ENCODE assay signal across 33 cellular contexts in genomic region chr17:81638683-81639082, GRCh38. TPM values are rescaled to one million over a fixed set of nuclear protein-coding genes. Genes with fewer than 3 reads are reported as not detected.
DNase-seq lines count a peak whose midpoint lies in the region; ATAC-seq and TF ChIP-seq lines count a peak whose summit lies in the region.
"Had no signal": no experiment of that assay in that cellular context is flagged by ENCODE, and none has a peak within 500 bp of the region (broad histone marks: within the 10 kb centered on the region; RNA-seq: fewer than 3 reads in every experiment).

No MANE protein-coding gene starts in this region.

- peaks cover 7% of the 10 kb centered on the region; the same call in 1 of the 2 replicates for H4K20me1 ChIP-seq in Karpas-422 (ENCODE audit: insufficient read depth, low read depth, low read length)

- no peaks in the 10 kb centered on the region for H3K36me3 ChIP-seq in Karpas-422 (ENCODE audit: insufficient read depth, low read length)
- H3K36me3 ChIP-seq: adrenal gland, esophagus squamous epithelium, pancreas, upper lobe of left lung had no signal

- peaks cover 15% of the 10 kb centered on the region for H3K4me1 ChIP-seq in Karpas-422 (ENCODE audit: low read length)

- no peak overlapping the region for H3K4me2 ChIP-seq in Karpas-422 (ENCODE audit: low read depth, low read length, poor library complexity, severe bottlenecking)

- H3K27ac Mint-ChIP-seq in activated naive CD8-positive, alpha-beta T cell treated with anti-CD3 and anti-CD28 coated beads, Interleukin-2, amount 10 ng/mL, durations not matched to agents 7 days and 5 days, result no peak overlapping the region
- no peak overlapping the region for H3K27ac Mint-ChIP-seq in activated naive CD8-positive, alpha-beta T cell treated with anti-CD3 and anti-CD28 coated beads for 36 hours
- H3K27ac Mint-ChIP-seq in activated B cell treated with CpG ODN at 0.5 μM for 24 hours (no peak overlapping the region), immature natural killer cell (no peak overlapping the region), progenitor cell of endocrine pancreas (peak overlapping the region; percentile 49)
- H3K27ac Mint-ChIP-seq: HFFc6 had no signal

- peaks cover 11% of the 10 kb centered on the region for H3K4me1 Mint-ChIP-seq in activated naive CD8-positive, alpha-beta T cell treated with anti-CD3 and anti-CD28 coated beads, Interleukin-2, amount 10 ng/mL, durations not matched to agents 7 days and 5 days
- H3K4me1 Mint-ChIP-seq in activated naive CD8-positive, alpha-beta T cell treated with anti-CD3 and anti-CD28 coated beads for 36 hours, result peaks cover 12% of the 10 kb centered on the region
- H3K4me1 Mint-ChIP-seq in activated B cell treated with CpG ODN at 0.5 μM for 24 hours (peaks cover 17% of the 10 kb centered on the region), immature natural killer cell (peaks cover 12 to 17% of the 10 kb centered on the region in 2 donors), progenitor cell of endocrine pancreas (ENCODE audit: low read depth) (peaks cover 11% of the 10 kb centered on the region)

- no peak overlapping the region for H3K9ac ChIP-seq in Karpas-422 (ENCODE audit: low read length)
- H3K9ac ChIP-seq: BLaER1 treated with 17β-estradiol and CSF1 and Interleukin-3, amounts not matched to agents 10 nM and 100 nM had no signal

- TF ChIP-seq CTCF in activated B cell treated with CpG ODN at 0.5 μM for 24 hours (IDR thresholded peaks at IDR 0.05) (no peak), progenitor cell of endocrine pancreas (IDR thresholded peaks at IDR 0.05; ENCODE audit: unreplicated experiment) (no peak)

- POLR2A ChIA-PET in activated naive CD8-positive, alpha-beta T cell treated with anti-CD3 and anti-CD28 coated beads, Interleukin-2, amount 10 ng/mL, durations not matched to agents 7 days and 5 days (lab: Charles Lee), result interaction anchor here (1.0 to 1.1 kb wide), 2 partner anchors 16 to 27 kb away, joined by 3 to 5 read pairs; no protein-coding TSS in a partner anchor
- POLR2A ChIA-PET in activated B cell treated with CpG ODN at 0.5 μM for 24 hours (lab: Charles Lee), result no interaction called here

- intact Hi-C loops in activated B cell treated with CpG ODN at 0.5 μM for 24 hours (cut with micrococcal nuclease), result no loop called here

- no peaks in the 10 kb centered on the region for H3K27me3 ChIP-seq in Karpas-422 (ENCODE audit: low read length)
- H3K27me3 ChIP-seq: adrenal gland; BLaER1 treated with 17β-estradiol and CSF1 and Interleukin-3, amounts not matched to agents 10 nM and 100 nM; body of pancreas; esophagus squamous epithelium; foreskin keratinocyte; heart right ventricle; pancreas; upper lobe of left lung had no signal

- no peaks in the 10 kb centered on the region for H3K9me3 ChIP-seq in Karpas-422 (ENCODE audit: low read length)
- H3K9me3 ChIP-seq: adrenal gland; BLaER1 treated with 17β-estradiol and CSF1 and Interleukin-3, amounts not matched to agents 10 nM and 100 nM; body of pancreas; esophagus squamous epithelium; heart right ventricle; pancreas; upper lobe of left lung had no signal

- no peak overlapping the region for H3K27ac ChIP-seq in Karpas-422 (ENCODE audit: low read length)
- H3K27ac ChIP-seq: adrenal gland; BLaER1 treated with 17β-estradiol and CSF1 and Interleukin-3, amounts not matched to agents 10 nM and 100 nM; body of pancreas; esophagus squamous epithelium; foreskin keratinocyte; heart right ventricle; pancreas; upper lobe of left lung had no signal

- H3K4me3 Mint-ChIP-seq in activated naive CD8-positive, alpha-beta T cell treated with anti-CD3 and anti-CD28 coated beads, Interleukin-2, amount 10 ng/mL, durations not matched to agents 7 days and 5 days, result peak overlapping the region; percentile 20
- no peak overlapping the region for H3K4me3 Mint-ChIP-seq in activated naive CD8-positive, alpha-beta T cell treated with anti-CD3 and anti-CD28 coated beads for 36 hours
- H3K4me3 Mint-ChIP-seq in activated B cell treated with CpG ODN at 0.5 μM for 24 hours (peak overlapping the region; percentile 55), immature natural killer cell (peak overlapping the region in 3 of 5 donors; percentile 58 to 74 (median 71)), progenitor cell of endocrine pancreas (ENCODE audit: low read depth) (no peak overlapping the region)
- H3K4me3 Mint-ChIP-seq: HFFc6 had no signal

- no peak for ATAC-seq in activated naive CD8-positive, alpha-beta T cell treated with anti-CD3 and anti-CD28 coated beads, Interleukin-2, amount 10 ng/mL, durations not matched to agents 7 days and 5 days (ENCODE audit: low read depth)
- ATAC-seq in activated B cell treated with CpG ODN at 0.5 μM for 24 hours (ENCODE audit: low read depth), result no peak
- ATAC-seq: body of pancreas, foreskin keratinocyte, heart right ventricle, left ventricle myocardium superior, pancreas had no signal

- no peaks in the 10 kb centered on the region for H3K27me3 Mint-ChIP-seq in activated naive CD8-positive, alpha-beta T cell treated with anti-CD3 and anti-CD28 coated beads, Interleukin-2, amount 10 ng/mL, durations not matched to agents 7 days and 5 days
- no peaks in the 10 kb centered on the region for H3K27me3 Mint-ChIP-seq in activated naive CD8-positive, alpha-beta T cell treated with anti-CD3 and anti-CD28 coated beads for 36 hours
- no peaks in the 10 kb centered on the region for H3K27me3 Mint-ChIP-seq in activated B cell treated with CpG ODN at 0.5 μM for 24 hours
- H3K27me3 Mint-ChIP-seq in immature natural killer cell (ENCODE audit: low read depth in 3 of 3), result peaks cover 3 to 4% (median 4%) of the 10 kb centered on the region in 3 donors
- no peaks in the 10 kb centered on the region for H3K27me3 Mint-ChIP-seq in progenitor cell of endocrine pancreas

- H3K4me3 ChIP-seq in Karpas-422 (ENCODE audit: low read length), result no peak overlapping the region
- H3K4me3 ChIP-seq: adrenal gland; BLaER1 treated with 17β-estradiol and CSF1 and Interleukin-3, amounts not matched to agents 10 nM and 100 nM; body of pancreas; esophagus squamous epithelium; heart right ventricle; pancreas; upper lobe of left lung had no signal

- DNase-seq in activated naive CD8-positive, alpha-beta T cell treated with anti-CD3 and anti-CD28 coated beads, Interleukin-2, amount 10 ng/mL, durations not matched to agents 7 days and 5 days, result no peak
- no peak for DNase-seq in activated naive CD8-positive, alpha-beta T cell treated with anti-CD3 and anti-CD28 coated beads for 36 hours
- DNase-seq in activated B cell treated with CpG ODN at 0.5 μM for 24 hours (no peak), immature natural killer cell (no peak), progenitor cell of endocrine pancreas (ENCODE audit: low spot score, unreplicated experiment) (no peak), RKO (ENCODE audit: low spot score) (no peak), Karpas-422 (no peak)
- DNase-seq in stimulated activated CD4-positive, alpha-beta T cell treated with anti-CD3 and anti-CD28 coated beads, Interleukin-4, amount 100 ng/mL, for 24 hours, result no peak
- DNase-seq: activated CD8-positive, alpha-beta memory T cell treated with anti-CD3 and anti-CD28 coated beads, Interleukin-2, amount 50 U/mL, for 4 hours; activated effector memory CD4-positive, alpha-beta T cell treated with Interleukin-2 at 50 U/mL for 16 hours; adrenal gland; body of pancreas; DMS79 treated with DMSO at 0.1 percent for 48 hours; esophagus squamous epithelium; foreskin keratinocyte; GDM1; GOT3; heart right ventricle; HFFc6; KBM-7; left ventricle myocardium superior; NCI-H1092 treated with DMSO at 0.1 percent for 48 hours; NCI-H187 treated with DMSO at 0.1 percent for 48 hours; NCI-H2171; retina; stimulated activated naive CD4-positive, alpha-beta T cell; upper lobe of left lung had no signal

- no peaks in the 10 kb centered on the region for H3K36me3 Mint-ChIP-seq in activated naive CD8-positive, alpha-beta T cell treated with anti-CD3 and anti-CD28 coated beads, Interleukin-2, amount 10 ng/mL, durations not matched to agents 7 days and 5 days
- H3K36me3 Mint-ChIP-seq in activated naive CD8-positive, alpha-beta T cell treated with anti-CD3 and anti-CD28 coated beads for 36 hours, result peaks cover 3% of the 10 kb centered on the region
- H3K36me3 Mint-ChIP-seq in activated B cell treated with CpG ODN at 0.5 μM for 24 hours (ENCODE audit: low read depth) (peaks cover 2% of the 10 kb centered on the region), immature natural killer cell (no peaks in the 10 kb centered on the region), progenitor cell of endocrine pancreas (ENCODE audit: insufficient read depth) (no peaks in the 10 kb centered on the region)

- H3K9me2 ChIP-seq in Karpas-422 (replicated peaks; ENCODE audit: insufficient read depth, low read length), result no peaks in the 10 kb centered on the region

- peaks cover 30% of the 10 kb centered on the region for H3K79me2 ChIP-seq in Karpas-422 (ENCODE audit: low read length)

- no peaks in the 10 kb centered on the region for H3K9me3 Mint-ChIP-seq in activated naive CD8-positive, alpha-beta T cell treated with anti-CD3 and anti-CD28 coated beads, Interleukin-2, amount 10 ng/mL, durations not matched to agents 7 days and 5 days
- H3K9me3 Mint-ChIP-seq in activated naive CD8-positive, alpha-beta T cell treated with anti-CD3 and anti-CD28 coated beads for 36 hours, result no peaks in the 10 kb centered on the region
- H3K9me3 Mint-ChIP-seq in activated B cell treated with CpG ODN at 0.5 μM for 24 hours (no peaks in the 10 kb centered on the region), immature natural killer cell (no peaks in the 10 kb centered on the region), progenitor cell of endocrine pancreas (ENCODE audit: low read depth) (no peaks in the 10 kb centered on the region)
- H3K9me3 Mint-ChIP-seq: HFFc6 had no signal

- CTCF ChIA-PET in activated B cell treated with CpG ODN at 0.5 μM for 24 hours (lab: Charles Lee), result no interaction called here

- H2AFZ ChIP-seq in Karpas-422 (ENCODE audit: low read length), result no peak overlapping the region

RNA-seq across cellular contexts. Expression of gene TSPAN10, which starts 1.7 kb away (rescaled TPM):
- under 1 TPM; 0.36 to 0.99 TPM for total RNA-seq in activated naive CD8-positive, alpha-beta T cell treated with anti-CD3 and anti-CD28 coated beads, Interleukin-2, amount 10 ng/mL, durations not matched to agents 7 days and 5 days
- total RNA-seq in activated naive CD8-positive, alpha-beta T cell treated with anti-CD3 and anti-CD28 coated beads for 36 hours, result under 1 TPM; 0.19 to 0.26 TPM
- total RNA-seq in activated B cell treated with CpG ODN at 0.5 μM for 24 hours (0.34 and 0.95 TPM in 2 replicates), progenitor cell of endocrine pancreas (4.0 and 4.4 TPM in 2 replicates)
- under 1 TPM in 2 of 3 donors, not detected in 1; 0.48 to 0.63 TPM for polyA plus RNA-seq in immature natural killer cell
- 1.5 and 1.7 TPM in 2 replicates for total RNA-seq in Karpas-422 (2014; rRNA removed; shearing (Covaris generic); ENCODE audit: low replicate concordance)
- total RNA-seq: left ventricle myocardium superior had no signal

RNA-seq across cellular contexts. Expression of gene NPLOC4, which starts 1.8 kb away (rescaled TPM):
- total RNA-seq in activated naive CD8-positive, alpha-beta T cell treated with anti-CD3 and anti-CD28 coated beads, Interleukin-2, amount 10 ng/mL, durations not matched to agents 7 days and 5 days, result 100 to 1,000 TPM in 1 of 2 experiments, 10 to 100 TPM in 1; 96.9 to 109 TPM
- total RNA-seq in activated naive CD8-positive, alpha-beta T cell treated with anti-CD3 and anti-CD28 coated beads for 36 hours, result 100 to 1,000 TPM; 103 TPM
- total RNA-seq in activated B cell treated with CpG ODN at 0.5 μM for 24 hours, result 96.8 and 132 TPM in 2 replicates
- 10 to 100 TPM; 51.0 to 73.9 (median 60.3) TPM for polyA plus RNA-seq in immature natural killer cell
- total RNA-seq in progenitor cell of endocrine pancreas, result 93.8 and 102 TPM in 2 replicates
- 32.4 and 50.3 TPM in 2 replicates for total RNA-seq in Karpas-422 (2014; rRNA removed; shearing (Covaris generic); ENCODE audit: low replicate concordance)

RNA-seq across cellular contexts. Expression of gene PDE6G, which starts 17.7 kb away (rescaled TPM):
- total RNA-seq in activated naive CD8-positive, alpha-beta T cell treated with anti-CD3 and anti-CD28 coated beads, Interleukin-2, amount 10 ng/mL, durations not matched to agents 7 days and 5 days, result 10 to 100 TPM; 47.8 to 57.1 TPM
- total RNA-seq in activated naive CD8-positive, alpha-beta T cell treated with anti-CD3 and anti-CD28 coated beads for 36 hours, result 1 to 10 TPM; 8.6 to 9.1 TPM
- total RNA-seq in activated B cell treated with CpG ODN at 0.5 μM for 24 hours (0.42 and 1.2 TPM in 2 replicates), progenitor cell of endocrine pancreas (0.50 TPM in 1 of 2 replicates, not detected in the other)
- 10 to 100 TPM; 75.1 to 98.8 (median 81.4) TPM for polyA plus RNA-seq in immature natural killer cell
- 1.6 and 2.7 TPM in 2 replicates for total RNA-seq in Karpas-422 (2014; rRNA removed; shearing (Covaris generic); ENCODE audit: low replicate concordance)
- total RNA-seq: body of pancreas, esophagus squamous epithelium, foreskin keratinocyte, left ventricle myocardium superior, MCF 10A, myocyte, NCI-H460, RPMI7951 had no signal

RNA-seq across cellular contexts. Expression of gene OXLD1, which starts 27.7 kb away (rescaled TPM):
- 10 to 100 TPM; 56.6 to 60.1 TPM for total RNA-seq in activated naive CD8-positive, alpha-beta T cell treated with anti-CD3 and anti-CD28 coated beads, Interleukin-2, amount 10 ng/mL, durations not matched to agents 7 days and 5 days
- total RNA-seq in activated naive CD8-positive, alpha-beta T cell treated with anti-CD3 and anti-CD28 coated beads for 36 hours, result 10 to 100 TPM; 53.0 to 56.1 TPM
- total RNA-seq in activated B cell treated with CpG ODN at 0.5 μM for 24 hours, result 36.7 and 37.3 TPM in 2 replicates
- 10 to 100 TPM; 66.4 to 97.9 (median 93.9) TPM for polyA plus RNA-seq in immature natural killer cell
- 18.6 and 23.6 TPM in 2 replicates for total RNA-seq in progenitor cell of endocrine pancreas
- total RNA-seq in Karpas-422 (2014; rRNA removed; shearing (Covaris generic); ENCODE audit: low replicate concordance), result 78.7 and 122 TPM in 2 replicates

RNA-seq across cellular contexts. Expression of gene CCDC137, which starts 27.9 kb away (rescaled TPM):
- 10 to 100 TPM; 31.3 to 32.0 TPM for total RNA-seq in activated naive CD8-positive, alpha-beta T cell treated with anti-CD3 and anti-CD28 coated beads, Interleukin-2, amount 10 ng/mL, durations not matched to agents 7 days and 5 days
- total RNA-seq in activated naive CD8-positive, alpha-beta T cell treated with anti-CD3 and anti-CD28 coated beads for 36 hours, result 10 to 100 TPM; 54.8 to 63.3 TPM
- 34.7 and 41.3 TPM in 2 replicates for total RNA-seq in activated B cell treated with CpG ODN at 0.5 μM for 24 hours
- 10 to 100 TPM in 1 of 3 donors, 1 to 10 TPM in 2; 1.8 to 21.7 (median 6.1) TPM for polyA plus RNA-seq in immature natural killer cell
- 24.8 and 26.6 TPM in 2 replicates for total RNA-seq in progenitor cell of endocrine pancreas
- 8.1 and 31.9 TPM in 2 replicates for total RNA-seq in Karpas-422 (2014; rRNA removed; shearing (Covaris generic); ENCODE audit: low replicate concordance)

Comparison
In these comparisons a context has a peak if more than half of its experiments do, and no peak if none do; other contexts are left out.
1. H3K4me3 Mint-ChIP-seq: peak in activated naive CD8-positive, alpha-beta T cell treated with anti-CD3 and anti-CD28 coated beads, Interleukin-2, amount 10 ng/mL, durations not matched to agents 7 days and 5 days (single experiment), activated B cell treated with CpG ODN at 0.5 μM for 24 hours (single experiment) and immature natural killer cell (3 of 5); none in activated naive CD8-positive, alpha-beta T cell treated with anti-CD3 and anti-CD28 coated beads for 36 hours (single experiment) and progenitor cell of endocrine pancreas (single experiment).
2. RNA of gene PDE6G, which starts 17.7 kb away (total RNA-seq): 47.8 to 57.1 TPM in activated naive CD8-positive, alpha-beta T cell treated with anti-CD3 and anti-CD28 coated beads, Interleukin-2, amount 10 ng/mL, durations not matched to agents 7 days and 5 days; 8.6 to 9.1 TPM in activated naive CD8-positive, alpha-beta T cell treated with anti-CD3 and anti-CD28 coated beads for 36 hours, 1.6 to 2.7 TPM in Karpas-422, 0.42 to 1.2 TPM in activated B cell treated with CpG ODN at 0.5 μM for 24 hours and 0.50 TPM in progenitor cell of endocrine pancreas; every median in the first group is over 4 times any median in the second.